Comparison of ENCODE assay signal across 13 cellular contexts in genomic region chr13:60759499-60759898, GRCh38.
A peak's percentile ranks its signal among the peaks of the same experiment; 100 is the strongest.
DNase-seq lines count a peak whose midpoint lies in the region; ATAC-seq and TF ChIP-seq lines count a peak whose summit lies in the region.
"Had no signal": no experiment of that assay in that cellular context is flagged by ENCODE, and none has a peak within 500 bp of the region (broad histone marks: within the 10 kb centered on the region; RNA-seq: fewer than 3 reads in every experiment).

No MANE protein-coding gene starts in this region.

- H2AFZ ChIP-seq in SK-N-SH (ENCODE audit: low read depth) (no peak overlapping the region), neural progenitor cell (replicated peaks) (no peak overlapping the region)

- H4K20me1 ChIP-seq in SK-N-SH (ENCODE audit: insufficient read depth) (no peaks in the 10 kb centered on the region), neural progenitor cell (ENCODE audit: low read depth) (no peaks in the 10 kb centered on the region)

- H3K79me2 ChIP-seq in SK-N-SH (ENCODE audit: insufficient read depth) (no peaks in the 10 kb centered on the region), neural progenitor cell (ENCODE audit: low read depth) (no peaks in the 10 kb centered on the region)

- no peak for TF ChIP-seq RAD21 in SK-N-SH (IDR thresholded peaks at IDR 0.05; ENCODE audit: low read length)

- H3K27ac Mint-ChIP-seq in neural progenitor cell, result peak overlapping the region; percentile 64
- H3K27ac Mint-ChIP-seq in CD4-positive, alpha-beta T cell, result no peak overlapping the region
- H3K27ac Mint-ChIP-seq: activated B cell treated with CpG ODN at 0.5 μM for 24 hours; CD8-positive, alpha-beta memory T cell had no signal

- no peak for TF ChIP-seq POLR2A in erythroblast (IDR thresholded peaks at IDR 0.05; ENCODE audit: low read length)

- 3% methylated on average over 9 of the region's 9 CpGs for WGBS in SK-N-SH (ENCODE audit: low lambda C conversion rate)

- no peak overlapping the region for H3K27ac ChIP-seq in SK-N-SH (ENCODE audit: low read depth in 2 of 2, low read length in 1 of 2)
- H3K27ac ChIP-seq in neural progenitor cell, result no peak overlapping the region
- H3K27ac ChIP-seq in CD4-positive, alpha-beta T cell (ENCODE audit: low read depth, low read length), result no peak overlapping the region
- H3K27ac ChIP-seq: dorsolateral prefrontal cortex, neutrophil had no signal

- H3K4me3 ChIP-seq in SK-N-SH (ENCODE audit: low read depth in 2 of 2, low read length in 1 of 2), result no peak overlapping the region
- no peak overlapping the region for H3K4me3 ChIP-seq in neural progenitor cell
- H3K4me3 ChIP-seq: dorsolateral prefrontal cortex had no signal

- intact Hi-C loops in CD4-positive, alpha-beta T cell (cut with DNase I, micrococcal nuclease), result no loop called here

- H3K4me2 ChIP-seq in SK-N-SH, result no peak overlapping the region
- peak overlapping the region; percentile 56 for H3K4me2 ChIP-seq in neural progenitor cell

- H3K36me3 Mint-ChIP-seq in neural progenitor cell, result peaks cover 8% of the 10 kb centered on the region
- no peaks in the 10 kb centered on the region for H3K36me3 Mint-ChIP-seq in CD4-positive, alpha-beta T cell (ENCODE audit: low read depth)

- peak in 1 of 2 experiments; percentile 64; a peak in 1 of 4 replicates for TF ChIP-seq EP300 in SK-N-SH (IDR thresholded peaks at IDR 0.05; ENCODE audit: borderline replicate concordance in 1 of 2, low read depth in 1 of 2, low read length in 1 of 2)

- no peak for TF ChIP-seq CTCF in SK-N-SH (IDR thresholded peaks at IDR 0.05)
- no peak for TF ChIP-seq CTCF in neural progenitor cell (IDR thresholded peaks at IDR 0.05)
- no peak for TF ChIP-seq CTCF in CD4-positive, alpha-beta T cell (IDR thresholded peaks at IDR 0.05)

- CTCF ChIA-PET in HEK293T (lab: Yijun Ruan, JAX), result no interaction called here
- CTCF ChIA-PET in SK-N-SH (lab: Yijun Ruan, JAX), result no interaction called here
- CTCF ChIA-PET in CD4-positive, alpha-beta T cell (lab: Charles Lee), result no interaction called here

- POLR2A ChIA-PET in HEK293T (lab: Yijun Ruan, JAX) (no interaction called here), SK-N-SH (lab: Yijun Ruan, JAX) (no interaction called here)
- POLR2A ChIA-PET in CD4-positive, alpha-beta T cell (lab: Charles Lee), result no interaction called here

- H3K27me3 ChIP-seq in SK-N-SH (ENCODE audit: insufficient read depth) (no peaks in the 10 kb centered on the region), neural progenitor cell (no peaks in the 10 kb centered on the region)
- H3K27me3 ChIP-seq in CD4-positive, alpha-beta T cell (ENCODE audit: control insufficient read depth, insufficient read depth, low read length), result no peaks in the 10 kb centered on the region
- H3K27me3 ChIP-seq: dorsolateral prefrontal cortex, neutrophil had no signal

- peaks cover 20% of the 10 kb centered on the region for H3K9me3 Mint-ChIP-seq in neural progenitor cell
- H3K9me3 Mint-ChIP-seq in CD4-positive, alpha-beta T cell, result peaks cover 9% of the 10 kb centered on the region

- peaks cover 54% of the 10 kb centered on the region for H3K4me1 Mint-ChIP-seq in neural progenitor cell
- H3K4me1 Mint-ChIP-seq in CD4-positive, alpha-beta T cell (ENCODE audit: low read depth), result no peaks in the 10 kb centered on the region
- H3K4me1 Mint-ChIP-seq: activated B cell treated with CpG ODN at 0.5 μM for 24 hours; CD8-positive, alpha-beta memory T cell had no signal

- H3K27me3 Mint-ChIP-seq in neural progenitor cell (ENCODE audit: insufficient read depth, low read depth), result no peaks in the 10 kb centered on the region
- no peaks in the 10 kb centered on the region for H3K27me3 Mint-ChIP-seq in CD4-positive, alpha-beta T cell
- H3K27me3 Mint-ChIP-seq: activated B cell treated with CpG ODN at 0.5 μM for 24 hours; CD8-positive, alpha-beta memory T cell had no signal

- H3K4me3 Mint-ChIP-seq in neural progenitor cell, result peak overlapping the region; percentile 37
- H3K4me3 Mint-ChIP-seq in CD4-positive, alpha-beta T cell, result no peak overlapping the region
- H3K4me3 Mint-ChIP-seq: activated B cell treated with CpG ODN at 0.5 μM for 24 hours; CD8-positive, alpha-beta memory T cell had no signal

- DNase-seq in HEK293T (ENCODE audit: extremely low spot score) (no peak), SK-N-SH (peak; percentile 31), erythroblast (lab: John Stamatoyannopoulos, UW) (peak; percentile 33 to 72), neural progenitor cell (ENCODE audit: low spot score) (peak; percentile 72), COLO668 (lab: John Stamatoyannopoulos, UW; ENCODE audit: unreplicated experiment) (no peak), NCI-H2081 treated with DMSO at 0.1 percent for 48 hours (lab: John Stamatoyannopoulos, UW) (no peak)
- no peak for DNase-seq in CD4-positive, alpha-beta T cell
- DNase-seq: activated B cell treated with CpG ODN at 0.5 μM for 24 hours; CD8-positive, alpha-beta memory T cell; dorsolateral prefrontal cortex; substantia nigra had no signal

- H3K36me3 ChIP-seq in SK-N-SH (replicated peaks in 1 of 2; ENCODE audit: control insufficient read depth in 1 of 2, insufficient read depth in 2 of 2, low read length in 1 of 2) (no peaks in the 10 kb centered on the region), neural progenitor cell (no peaks in the 10 kb centered on the region)
- H3K36me3 ChIP-seq: neutrophil had no signal

- H3K9me2 ChIP-seq in SK-N-SH, result no peaks in the 10 kb centered on the region

- H3F3A ChIP-seq in SK-N-SH (replicated peaks; ENCODE audit: insufficient read depth), result no peaks in the 10 kb centered on the region
- H3F3A ChIP-seq in neural progenitor cell (ENCODE audit: low read depth), result peaks cover 14% of the 10 kb centered on the region

- peaks cover 0 to 2% of the 10 kb centered on the region in 2 experiments; a peak in 3 of 4 replicates for H3K4me1 ChIP-seq in SK-N-SH (ENCODE audit: control insufficient read depth in 1 of 2, insufficient read depth in 2 of 2, low read depth in 1 of 2, low read length in 1 of 2)
- H3K4me1 ChIP-seq in neural progenitor cell, result peaks cover 40% of the 10 kb centered on the region

- H3K9ac ChIP-seq in SK-N-SH, result no peak overlapping the region
- H3K9ac ChIP-seq in neural progenitor cell, result no peak overlapping the region

- H3K9me3 ChIP-seq in SK-N-SH, result no peaks in the 10 kb centered on the region
- no peaks in the 10 kb centered on the region for H3K9me3 ChIP-seq in neural progenitor cell (ENCODE audit: low read depth)
- no peaks in the 10 kb centered on the region for H3K9me3 ChIP-seq in CD4-positive, alpha-beta T cell (ENCODE audit: control insufficient read depth, low read length)
- H3K9me3 ChIP-seq: neutrophil had no signal

- no peak for ATAC-seq in CD4-positive, alpha-beta T cell (ENCODE audit: poor library complexity)
- ATAC-seq in GM21526 (IDR thresholded peaks at IDR 0.05; ENCODE audit: low FRiP score, unreplicated experiment), result no peak

TF ChIP-seq in HEK293T, 16 proteins besides CTCF, POLR2A, EP300 and RAD21:
- TF ChIP-seq PKNOX1 (IDR thresholded peaks at IDR 0.05) (peak; percentile 50; the same call in 1 of the 2 replicates), ZNF384 (IDR thresholded peaks at IDR 0.05) (no peak)
TF ChIP-seq in HEK293T: peak in this region for 1.

TF ChIP-seq in SK-N-SH, 30 proteins besides CTCF, POLR2A, EP300 and RAD21:
- TF ChIP-seq RCOR1 (IDR thresholded peaks at IDR 0.05; ENCODE audit: low read length) (peak; percentile 98), FOXJ3 (CRISPR knock-in tag; IDR thresholded peaks at IDR 0.05) (peak; percentile 45; the same call in 1 of the 2 replicates), CHD2 (IDR thresholded peaks at IDR 0.05; ENCODE audit: low read length, partially characterized antibody) (peak; percentile 46), ELF1 (IDR thresholded peaks at IDR 0.05) (no peak), MXI1 (IDR thresholded peaks at IDR 0.05; ENCODE audit: low read depth, low read length) (no peak), GATA2 (CRISPR knock-in tag; IDR thresholded peaks at IDR 0.05) (peak; percentile 89)

Comparison
In these comparisons a context has a peak if more than half of its experiments do, and no peak if none do; other contexts are left out.
1. DNase-seq: peak in SK-N-SH (single experiment), erythroblast (2 of 2) and neural progenitor cell (single experiment); none in HEK293T (single experiment), COLO668 (single experiment), CD4-positive, alpha-beta T cell (0 of 10) and NCI-H2081 treated with DMSO at 0.1 percent for 48 hours (single experiment).